In genomic region chr4:84924439-84924838, GRCh38 we compare ENCODE assay signal across 15 cellular contexts. TPM values are rescaled to one million over a fixed set of nuclear protein-coding genes. Genes with fewer than 3 reads are reported as not detected.
DNase-seq lines count a peak whose midpoint lies in the region; ATAC-seq and TF ChIP-seq lines count a peak whose summit lies in the region.
"Had no signal": no experiment of that assay in that cellular context is flagged by ENCODE, and none has a peak within 500 bp of the region (broad histone marks: within the 10 kb centered on the region; RNA-seq: fewer than 3 reads in every experiment).

No MANE protein-coding gene starts in this region.

- TF ChIP-seq POLR2A in body of pancreas (IDR thresholded peaks at IDR 0.05) = no peak

- H3K4me2 ChIP-seq in mammary epithelial cell (ENCODE audit: insufficient read depth, low read depth, low read length) = no peak overlapping the region
- H3K4me2 ChIP-seq in H9 (ENCODE audit: insufficient read depth, insufficient read length, low read length) = no peak overlapping the region
- H3K4me2 ChIP-seq: A549 had no signal

- H3K27me3 ChIP-seq in mammary epithelial cell (ENCODE audit: insufficient read depth, low read length) (no peaks in the 10 kb centered on the region), body of pancreas (no peaks in the 10 kb centered on the region), H9 (ENCODE audit: insufficient read depth, low read length) (no peaks in the 10 kb centered on the region)

- intact Hi-C loops in mammary epithelial cell (cut with micrococcal nuclease) (loop anchor here (5.0 kb wide), 1 partner anchor 43 kb away; the partner anchor contains the start of gene WDFY3), body of pancreas (cut with DNase I) (no loop called here)

- no peaks in the 10 kb centered on the region for H4K20me1 ChIP-seq in mammary epithelial cell (ENCODE audit: insufficient read depth, low read length)
- no peaks in the 10 kb centered on the region for H4K20me1 ChIP-seq in H9 (ENCODE audit: control insufficient read depth, insufficient read depth, insufficient read length)

- 89% methylated on average over 1 of the region's 1 CpG for WGBS in mammary epithelial cell (ENCODE audit: low coverage, missing lambda C conversion rate)
- WGBS in body of pancreas, 2 donors = 21 to 25% methylated on average over 1 of the region's 1 CpG
- WGBS in H9 (ENCODE audit: extremely low coverage, insufficient read length, low lambda C conversion rate) = 100% methylated on average over 1 of the region's 1 CpG

- H2BK15ac ChIP-seq in H9 (ENCODE audit: low read depth, low read length) = no peak overlapping the region

- H3K4me1 Mint-ChIP-seq in mesothelial cell of epicardium = peaks cover 11% of the 10 kb centered on the region
- peaks cover 27% of the 10 kb centered on the region in 2 experiments for H3K4me1 Mint-ChIP-seq in H9
- no peaks in the 10 kb centered on the region for H3K4me1 Mint-ChIP-seq in stimulated activated naive CD8-positive, alpha-beta T cell treated with anti-CD3 and anti-CD28 coated beads, Interleukin-15, amount 100 ng/mL, for 72 hours
- H3K4me1 Mint-ChIP-seq: IgD-negative memory B cell had no signal

- H4K8ac ChIP-seq in H9 (replicated peaks; ENCODE audit: insufficient read length, low read depth, low read length) = no peak overlapping the region

- no peak overlapping the region for H3K56ac ChIP-seq in H9 (ENCODE audit: insufficient read length, low read depth, low read length)

- H3K9me3 Mint-ChIP-seq in mesothelial cell of epicardium (peaks cover 6% of the 10 kb centered on the region), H9 (peaks cover 3 to 6% of the 10 kb centered on the region in 2 experiments; a peak in 4 of 5 replicates)
- H3K9me3 Mint-ChIP-seq in stimulated activated naive CD8-positive, alpha-beta T cell treated with anti-CD3 and anti-CD28 coated beads, Interleukin-15, amount 100 ng/mL, for 72 hours = peaks cover 0 to 5% of the 10 kb centered on the region in 2 donors

- no peak overlapping the region for H3K4ac ChIP-seq in H9 (ENCODE audit: low read depth, low read length)

- CTCF ChIA-PET in mammary epithelial cell (lab: Charles Lee; ENCODE audit: low non-redundant PET) = no interaction called here

- H3K36me3 Mint-ChIP-seq in mesothelial cell of epicardium (peaks cover 17% of the 10 kb centered on the region), H9 (ENCODE audit: insufficient read depth in 1 of 3, low read depth in 3 of 3) (peaks cover 27 to 29% (median 28%) of the 10 kb centered on the region in 3 experiments)

- H3K4me3 ChIP-seq in mammary epithelial cell (replicated peaks in 1 of 3; ENCODE audit: insufficient read depth in 1 of 3, low read depth in 2 of 3, low read length in 3 of 3) = no peak overlapping the region
- H3K4me3 ChIP-seq in body of pancreas = no peak overlapping the region
- H3K4me3 ChIP-seq: A549 had no signal

- H3K4me3 Mint-ChIP-seq in mesothelial cell of epicardium (no peak overlapping the region), H9 (no peak overlapping the region)
- H3K4me3 Mint-ChIP-seq in stimulated activated naive CD8-positive, alpha-beta T cell treated with anti-CD3 and anti-CD28 coated beads, Interleukin-15, amount 100 ng/mL, for 72 hours = no peak overlapping the region
- H3K4me3 Mint-ChIP-seq: CD14-positive monocyte, IgD-negative memory B cell had no signal

- no peak overlapping the region for H3K23ac ChIP-seq in H9 (ENCODE audit: insufficient read length, low read depth, low read length)

- H3K23me2 ChIP-seq in H9 (ENCODE audit: insufficient read length, low read depth, low read length, poor library complexity, severe bottlenecking) = no peaks in the 10 kb centered on the region

- no peak overlapping the region for H2BK20ac ChIP-seq in H9 (ENCODE audit: low read depth, low read length, poor library complexity, severe bottlenecking)

- H2AFZ ChIP-seq in mammary epithelial cell (ENCODE audit: low read depth, low read length) = no peak overlapping the region
- no peak overlapping the region for H2AFZ ChIP-seq in H9 (ENCODE audit: low read length)

- H3K14ac ChIP-seq in H9 (ENCODE audit: insufficient read depth, low read length) = no peak overlapping the region

- H2AK5ac ChIP-seq in H9 (ENCODE audit: insufficient read length, low read length) = no peak overlapping the region

- DNase-seq in T47D (ENCODE audit: low read depth in 1 of 2, low spot score in 1 of 2) (peak; percentile 1 to 78), mammary epithelial cell (no peak), body of pancreas (no peak), mesothelial cell of epicardium (ENCODE audit: low spot score in 2 of 2, unreplicated experiment in 2 of 2) (no peak), AG20443 (ENCODE audit: low spot score) (no peak), H9 (no peak)
- no peak for DNase-seq in stimulated activated naive CD8-positive, alpha-beta T cell treated with anti-CD3 and anti-CD28 coated beads, Interleukin-15, amount 100 ng/mL, for 72 hours
- DNase-seq: HCEC 1CT, NCI-H1105 treated with DMSO at 0.1 percent for 48 hours, NCI-H1694 treated with DMSO at 0.1 percent for 48 hours, NCI-H446, NCI-H774 had no signal

- H3K4me1 ChIP-seq in mammary epithelial cell (ENCODE audit: insufficient read depth, low read length) (peaks cover 10% of the 10 kb centered on the region), body of pancreas (peaks cover 13% of the 10 kb centered on the region), H9 (ENCODE audit: insufficient read depth, low read length) (peaks cover 3% of the 10 kb centered on the region; the same call in 1 of the 2 replicates)

- H3K79me1 ChIP-seq in H9 (ENCODE audit: insufficient read depth, low read depth, low read length, poor library complexity, severe bottlenecking) = no peaks in the 10 kb centered on the region

- H3K27ac ChIP-seq in mammary epithelial cell (ENCODE audit: insufficient read depth, low read depth, low read length) (no peak overlapping the region), body of pancreas (no peak overlapping the region), H9 (ENCODE audit: insufficient read length, low read depth, low read length) (no peak overlapping the region)
- H3K27ac ChIP-seq: A549 had no signal

- no TSS peak for BruUV-seq in mammary epithelial cell (replicated peaks; lab: Mats Ljungman, UMichigan)

- in situ Hi-C loops in T47D (cut with HindIII; ENCODE audit: low pct_unique_long_range_greater_than_20kb, low sequenced_read_pairs) (no loop called here), mammary epithelial cell (cut with MboI; ENCODE audit: low sequenced_read_pairs in 2 of 2) (no loop called here)

- H3K18ac ChIP-seq in H9 (ENCODE audit: insufficient read length, low read depth, low read length) = no peak overlapping the region

- no peak overlapping the region for H2BK12ac ChIP-seq in H9 (ENCODE audit: insufficient read length, low read depth, low read length)

- H3K9me3 ChIP-seq in mammary epithelial cell (replicated peaks; ENCODE audit: insufficient read depth, low read length) = no peaks in the 10 kb centered on the region
- H3K9me3 ChIP-seq in body of pancreas = no peaks in the 10 kb centered on the region
- no peaks in the 10 kb centered on the region for H3K9me3 ChIP-seq in H9 (ENCODE audit: control insufficient read depth, low read depth, low read length)
- H3K9me3 ChIP-seq: A549 had no signal

- no peak overlapping the region for H2BK5ac ChIP-seq in H9 (ENCODE audit: insufficient read length, low read length)

- H3K27me3 Mint-ChIP-seq in mesothelial cell of epicardium (ENCODE audit: low read depth) (no peaks in the 10 kb centered on the region), H9 (ENCODE audit: low read depth) (no peaks in the 10 kb centered on the region)
- no peaks in the 10 kb centered on the region for H3K27me3 Mint-ChIP-seq in stimulated activated naive CD8-positive, alpha-beta T cell treated with anti-CD3 and anti-CD28 coated beads, Interleukin-15, amount 100 ng/mL, for 72 hours

- H4K5ac ChIP-seq in H9 (ENCODE audit: insufficient read length, low read depth, low read length) = no peak overlapping the region

- no peak overlapping the region for H2BK120ac ChIP-seq in H9 (ENCODE audit: low read depth, low read length, poor library complexity, severe bottlenecking)

- TF ChIP-seq CTCF in mammary epithelial cell (conservative IDR thresholded peaks at IDR 0.05 in 1 of 2, IDR thresholded peaks at IDR 0.05 in 1 of 2; ENCODE audit: extremely low read depth in 1 of 2, insufficient read depth in 1 of 2, low read depth in 1 of 2, low read length in 2 of 2) = no peak
- TF ChIP-seq CTCF in body of pancreas (IDR thresholded peaks at IDR 0.05) = no peak
- no peak for TF ChIP-seq CTCF in mesothelial cell of epicardium (IDR thresholded peaks at IDR 0.05; ENCODE audit: unreplicated experiment)
- no peak for TF ChIP-seq CTCF in H9 (conservative IDR thresholded peaks at IDR 0.05)

- dilution Hi-C loops in mammary epithelial cell (cut with HindIII; ENCODE audit: low sequenced_read_pairs) = no loop called here

- peak overlapping the region; percentile 62 for H3K27ac Mint-ChIP-seq in mesothelial cell of epicardium
- H3K27ac Mint-ChIP-seq in H9 = no peak overlapping the region; a peak in 1 of 7 replicates
- H3K27ac Mint-ChIP-seq in stimulated activated naive CD8-positive, alpha-beta T cell treated with anti-CD3 and anti-CD28 coated beads, Interleukin-15, amount 100 ng/mL, for 72 hours = no peak overlapping the region
- H3K27ac Mint-ChIP-seq: IgD-negative memory B cell had no signal

- H4K91ac ChIP-seq in H9 (ENCODE audit: insufficient read length, low read depth, low read length) = no peak overlapping the region

- no peak overlapping the region for H3K9ac ChIP-seq in mammary epithelial cell (ENCODE audit: insufficient read depth, low read length)
- H3K9ac ChIP-seq in H9 (ENCODE audit: extremely low read depth, insufficient read length, low read length) = no peak overlapping the region

- no peak overlapping the region for H3T11ph ChIP-seq in H9 (ENCODE audit: low read length)

- H3K36me3 ChIP-seq in mammary epithelial cell (ENCODE audit: insufficient read depth, low read length) = no peaks in the 10 kb centered on the region
- no peaks in the 10 kb centered on the region for H3K36me3 ChIP-seq in body of pancreas (replicated peaks in 1 of 2; ENCODE audit: insufficient read depth in 1 of 2, low read depth in 2 of 2)

- H3K79me2 ChIP-seq in mammary epithelial cell (ENCODE audit: insufficient read depth, low read length) (peaks cover 36% of the 10 kb centered on the region), H9 (ENCODE audit: insufficient read depth, low read length) (no peaks in the 10 kb centered on the region; the same call in 1 of the 2 replicates)

- ATAC-seq in body of pancreas = peak; percentile 27
- ATAC-seq in stimulated activated naive CD8-positive, alpha-beta T cell treated with anti-CD3 and anti-CD28 coated beads, Interleukin-15, amount 100 ng/mL, for 72 hours = no peak
- ATAC-seq: A549 had no signal

RNA-seq across cellular contexts. Expression of gene WDFY3, which starts 42.1 kb away (rescaled TPM):
- total RNA-seq in mammary epithelial cell (100 to 1,000 TPM in 1 of 2 donors, 10 to 100 TPM in 1; 72.9 to 118 TPM), body of pancreas (10 to 100 TPM; 36.1 to 55.0 TPM), mesothelial cell of epicardium (102 to 115 TPM (median 104 TPM) in 3 replicates), H9 (2021) (54.6 and 56.7 TPM in 2 replicates)
- 20.0 TPM for polyA plus RNA-seq in mammary epithelial cell
- polyA minus RNA-seq in mammary epithelial cell = 48.3 TPM
- polyA plus RNA-seq: IgD-negative memory B cell had no signal

Comparison
In these comparisons a context has a peak if more than half of its experiments do, and no peak if none do; other contexts are left out.
1. DNase-seq: peak in T47D (2 of 2); none in mammary epithelial cell (single experiment), body of pancreas (0 of 4), mesothelial cell of epicardium (0 of 2), AG20443 (single experiment), H9 (single experiment) and stimulated activated naive CD8-positive, alpha-beta T cell treated with anti-CD3 and anti-CD28 coated beads, Interleukin-15, amount 100 ng/mL, for 72 hours (0 of 2).